26 cellular contexts compared by ENCODE assay signal in the genomic region with DNA sequence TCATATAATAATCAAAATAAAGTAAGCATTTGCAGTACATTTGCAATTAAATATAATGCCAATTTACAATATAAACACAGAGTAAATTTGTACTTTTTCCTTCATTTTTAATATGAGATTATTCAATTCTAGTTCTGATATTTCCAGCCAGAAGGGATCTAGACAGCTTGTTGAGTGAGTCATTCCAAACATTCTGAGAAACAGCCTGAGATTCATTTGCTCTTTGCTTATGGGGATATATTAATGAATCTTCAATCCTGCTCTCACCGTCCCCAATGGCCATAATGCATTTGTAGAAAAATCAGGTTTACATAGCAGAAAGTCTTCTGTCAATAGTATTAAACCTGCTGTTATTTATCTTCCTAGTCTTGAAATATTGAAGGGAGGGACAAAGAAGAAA.
"Had no signal": no experiment of that assay in that cellular context is flagged by ENCODE, and none has a peak within 500 bp of the region (broad histone marks: within the 10 kb centered on the region; RNA-seq: fewer than 3 reads in every experiment).

No MANE protein-coding gene starts in this region.

- H3K27ac ChIP-seq: adrenal gland, breast epithelium, SJCRH30 had no signal

- ATAC-seq: activated CD8-positive, alpha-beta T cell treated with anti-CD3 and anti-CD28 coated beads, Interleukin-2, amount 10 ng/mL, durations not matched to agents 7 days and 5 days; Panc1; WTC11 had no signal

- H3K27me3 Mint-ChIP-seq: activated naive CD8-positive, alpha-beta T cell treated with anti-CD3 and anti-CD28 coated beads, Interleukin-2, amount 10 ng/mL, durations not matched to agents 7 days and 5 days had no signal

- H3K36me3 Mint-ChIP-seq: activated naive CD8-positive, alpha-beta T cell treated with anti-CD3 and anti-CD28 coated beads, Interleukin-2, amount 10 ng/mL, durations not matched to agents 7 days and 5 days; WTC11 had no signal

- H3K4me3 Mint-ChIP-seq: activated CD8-positive, alpha-beta T cell treated with anti-CD3 and anti-CD28 coated beads, Interleukin-2, amount 10 ng/mL, durations not matched to agents 7 days and 5 days; activated naive CD8-positive, alpha-beta T cell treated with anti-CD3 and anti-CD28 coated beads, Interleukin-2, amount 10 ng/mL, durations not matched to agents 7 days and 5 days; T-helper 1 cell treated with Interleukin-12 subunit alpha and Interleukin-12 subunit beta and Interleukin-4 antibody, amounts not matched to agents 30 μg/mL and 1 μg/mL, for 36 hours; WTC11 had no signal

- H3K36me3 ChIP-seq: adrenal gland, breast epithelium, SJCRH30 had no signal

- H3K27ac Mint-ChIP-seq: activated CD8-positive, alpha-beta T cell treated with anti-CD3 and anti-CD28 coated beads, Interleukin-2, amount 10 ng/mL, durations not matched to agents 7 days and 5 days; activated naive CD8-positive, alpha-beta T cell treated with anti-CD3 and anti-CD28 coated beads, Interleukin-2, amount 10 ng/mL, durations not matched to agents 7 days and 5 days; T-helper 1 cell treated with Interleukin-12 subunit alpha and Interleukin-12 subunit beta and Interleukin-4 antibody, amounts not matched to agents 30 μg/mL and 1 μg/mL, for 36 hours; WTC11 had no signal

- DNase-seq: activated CD4-positive, alpha-beta T cell treated with anti-CD3 and anti-CD28 coated beads for 48 hours; activated CD4-positive, alpha-beta T cell treated with anti-CD3 and anti-CD28 coated beads, Interleukin-2, amount 50 U/mL, for 4 hours; activated CD4-positive, CD25-positive, alpha-beta regulatory T cell treated with anti-CD3 and anti-CD28 coated beads, Interleukin-2, amount 50 U/mL, for 72 hours; activated CD8-positive, alpha-beta memory T cell treated with anti-CD3 and anti-CD28 coated beads, Interleukin-2, amount 50 U/mL, for 48 hours; activated CD8-positive, alpha-beta T cell treated with anti-CD3 and anti-CD28 coated beads, Interleukin-2, amount 10 ng/mL, durations not matched to agents 7 days and 5 days; activated naive CD4-positive, alpha-beta T cell treated with anti-CD3 and anti-CD28 coated beads, Interleukin-2, amount 50 U/mL, for 16 hours; activated naive CD8-positive, alpha-beta T cell treated with anti-CD3 and anti-CD28 coated beads, Interleukin-2, amount 10 ng/mL, durations not matched to agents 7 days and 5 days; activated T-cell treated with anti-CD3 and anti-CD28 coated beads, Interleukin-2, amount 50 U/mL, for 1 hour; adrenal gland; anterior cingulate cortex; caudate nucleus; MM.1S; NCI-H1105; NCI-H146; NCI-H187 treated with DMSO at 0.1 percent for 48 hours; NCI-H2081 treated with DMSO at 0.1 percent for 48 hours; NCI-H526 treated with DMSO at 0.1 percent for 48 hours; NCI-H82; OCI-M1; Right ventricle myocardium superior; RPMI8226; SJCRH30 had no signal

- H3K4me1 Mint-ChIP-seq: activated naive CD8-positive, alpha-beta T cell treated with anti-CD3 and anti-CD28 coated beads, Interleukin-2, amount 10 ng/mL, durations not matched to agents 7 days and 5 days had no signal

- H3K27me3 ChIP-seq: adrenal gland, breast epithelium had no signal

- H3K4me3 ChIP-seq: adrenal gland, breast epithelium, SJCRH30 had no signal

- H3K9me3 ChIP-seq: adrenal gland, breast epithelium, SJCRH30 had no signal

- H3K4me1 ChIP-seq: adrenal gland, breast epithelium, SJCRH30 had no signal

- H3K9me3 Mint-ChIP-seq: T-helper 1 cell treated with Interleukin-12 subunit alpha and Interleukin-12 subunit beta and Interleukin-4 antibody, amounts not matched to agents 30 μg/mL and 1 μg/mL, for 36 hours; WTC11 had no signal
